9 cellular contexts compared by ENCODE assay signal in the genomic region with DNA sequence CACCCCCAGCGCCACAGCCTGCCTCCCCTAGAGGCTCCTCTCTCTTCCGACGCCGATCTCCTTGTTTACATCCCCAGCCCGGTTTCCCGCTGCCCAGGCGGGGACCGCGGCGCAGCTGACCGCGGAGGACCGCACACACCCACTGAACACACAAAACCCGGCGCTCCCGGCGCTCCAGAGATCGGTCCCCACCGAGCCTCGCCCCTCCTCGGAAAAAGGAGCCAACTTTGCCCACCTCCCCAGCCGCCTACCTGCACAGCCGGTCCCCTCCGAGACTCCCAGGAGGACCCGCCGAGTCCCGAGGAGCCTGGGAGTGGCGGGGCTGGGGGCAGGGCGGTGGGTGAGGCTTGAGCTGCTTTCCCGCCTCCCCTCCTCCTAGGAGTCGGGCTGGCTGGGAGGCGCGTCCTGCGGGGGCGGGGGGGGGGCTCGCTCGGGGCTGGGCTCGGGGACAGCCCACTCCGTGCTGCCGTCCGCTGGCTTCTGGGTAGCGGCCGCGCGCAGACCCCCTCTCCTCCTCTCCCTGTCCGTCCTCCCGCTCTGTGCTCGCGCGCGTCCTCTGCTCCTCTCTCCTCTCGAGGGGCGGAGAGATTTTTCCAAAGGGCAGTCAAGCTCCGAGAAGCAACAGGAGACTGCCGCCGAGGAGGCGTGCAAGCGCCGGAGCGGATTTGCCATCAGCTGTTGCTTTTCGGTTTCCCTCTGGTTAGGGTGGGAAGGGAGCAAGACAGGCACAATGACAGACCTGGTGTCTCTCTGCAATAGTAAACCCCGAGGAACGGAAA. TPM values are rescaled to one million over a fixed set of nuclear protein-coding genes. Genes with fewer than 3 reads are reported as not detected.
DNase-seq lines count a peak whose midpoint lies in the region; ATAC-seq and TF ChIP-seq lines count a peak whose summit lies in the region.
"Had no signal": no experiment of that assay in that cellular context is flagged by ENCODE, and none has a peak within 500 bp of the region (broad histone marks: within the 10 kb centered on the region; RNA-seq: fewer than 3 reads in every experiment).

A gene with protein sequence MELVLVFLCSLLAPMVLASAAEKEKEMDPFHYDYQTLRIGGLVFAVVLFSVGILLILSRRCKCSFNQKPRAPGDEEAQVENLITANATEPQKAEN (minus strand): TSS at position 318 of the 779 bp plus-strand sequence. CDS start 33,882 bp downstream, outside the sequence.

- CTCF ChIA-PET in HEK293 (lab: Yijun Ruan, JAX) = interaction anchor here (0.6 to 0.8 kb wide), 5 partner anchors 25 to 70 kb away, joined by 3 read pairs; no protein-coding TSS in a partner anchor

- H3K4me3 ChIP-seq in HEK293 (ENCODE audit: low read depth, low read length) (peak within 1 kb of the TSS; percentile 59), choroid plexus epithelial cell (ENCODE audit: low read depth, low read length) (peak within 1 kb of the TSS; percentile 39), lower leg skin (ENCODE audit: low read depth, poor library complexity, severe bottlenecking) (peak within 1 kb of the TSS; percentile 16), subcutaneous abdominal adipose tissue (ENCODE audit: low read depth in 1 of 5, low read length in 5 of 5) (peak within 1 kb of the TSS; percentile 20 to 78 (median 73))

- intact Hi-C loops in lower leg skin (cut with DNase I; ENCODE audit: low total_unique reads) = no loop called here

- POLR2A ChIA-PET in HEK293 (lab: Yijun Ruan, JAX) = interaction anchor here (0.6 to 2.3 kb wide), 5 partner anchors 15 to 70 kb away, joined by 3 to 12 read pairs (median 4); no protein-coding TSS in a partner anchor

- no peaks in the 10 kb centered on the region for H3K4me1 ChIP-seq in HEK293 (ENCODE audit: control insufficient read depth, insufficient read depth, low read length)
- peaks cover 0 to 48% (median 34%) of the 10 kb centered on the region in 5 donors for H3K4me1 ChIP-seq in subcutaneous abdominal adipose tissue (ENCODE audit: control insufficient read depth in 5 of 5, insufficient read depth in 5 of 5, low read length in 5 of 5)

- H3K27me3 ChIP-seq in subcutaneous abdominal adipose tissue (ENCODE audit: control insufficient read depth in 5 of 5, insufficient read depth in 4 of 5, low read length in 5 of 5) = peaks cover 22 to 47% (median 33%) of the 10 kb centered on the region in 5 donors

- TF ChIP-seq CTCF in HEK293 (tag by site-specific recombination; IDR thresholded peaks at IDR 0.05) (no peak), choroid plexus epithelial cell (conservative IDR thresholded peaks at IDR 0.05; ENCODE audit: low read depth, low read length) (no peak), lower leg skin (IDR thresholded peaks at IDR 0.05) (no peak)

- no peak within 1 kb of the TSS; the same call in 1 of the 2 replicates for H3K27ac ChIP-seq in HEK293 (ENCODE audit: extremely low read depth, low read depth, low read length)
- H3K27ac ChIP-seq in subcutaneous abdominal adipose tissue (ENCODE audit: low read depth, low read length) = peak within 1 kb of the TSS; percentile 41

- no peak for TF ChIP-seq POLR2A in lower leg skin (IDR thresholded peaks at IDR 0.05)

- no peaks in the 10 kb centered on the region for H3K9me3 ChIP-seq in HEK293 (ENCODE audit: control insufficient read depth, insufficient read depth, low read depth, low read length)
- H3K9me3 ChIP-seq in subcutaneous abdominal adipose tissue (ENCODE audit: control insufficient read depth in 5 of 5, low read length in 5 of 5) = no peaks in the 10 kb centered on the region

- H3K9ac ChIP-seq in subcutaneous abdominal adipose tissue (ENCODE audit: low read length in 5 of 5) = peak within 1 kb of the TSS in 3 of 5 donors; percentile 31 to 68 (median 52)

- DNase-seq in NCI-H748 treated with DMSO at 0.1 percent for 48 hours (lab: John Stamatoyannopoulos, UW) (peak; percentile 32), choroid plexus epithelial cell (ENCODE audit: low read depth) (peak; percentile 30), lower leg skin (ENCODE audit: low spot score in 2 of 2) (peak in 1 of 2 donors; percentile 84), HT-29 (ENCODE audit: low spot score) (no peak), NOMO-1 treated with DMSO at 0.1 percent for 48 hours (lab: John Stamatoyannopoulos, UW; ENCODE audit: unreplicated experiment) (no peak)

- 1% methylated on average over 44 to 50 of the region's 63 CpGs for WGBS in lower leg skin, 2 donors

- no peak for ATAC-seq in GM19324 (IDR thresholded peaks at IDR 0.05; ENCODE audit: low FRiP score, unreplicated experiment)

- H3K36me3 ChIP-seq in HEK293 (ENCODE audit: control insufficient read depth in 2 of 2, insufficient read depth in 1 of 2, low read length in 2 of 2) (no peaks in the 10 kb centered on the region), subcutaneous abdominal adipose tissue (ENCODE audit: control insufficient read depth in 5 of 5, insufficient read depth in 5 of 5, low read length in 5 of 5) (no peaks in the 10 kb centered on the region)

TF ChIP-seq in HEK293, 187 proteins besides CTCF, POLR2A, EP300 and RAD21 (continues in another document):
- no peak for TF ChIP-seq SETDB1 (IDR thresholded peaks at IDR 0.05; ENCODE audit: insufficient read length, low read length)
- TF ChIP-seq, protein P1, sequence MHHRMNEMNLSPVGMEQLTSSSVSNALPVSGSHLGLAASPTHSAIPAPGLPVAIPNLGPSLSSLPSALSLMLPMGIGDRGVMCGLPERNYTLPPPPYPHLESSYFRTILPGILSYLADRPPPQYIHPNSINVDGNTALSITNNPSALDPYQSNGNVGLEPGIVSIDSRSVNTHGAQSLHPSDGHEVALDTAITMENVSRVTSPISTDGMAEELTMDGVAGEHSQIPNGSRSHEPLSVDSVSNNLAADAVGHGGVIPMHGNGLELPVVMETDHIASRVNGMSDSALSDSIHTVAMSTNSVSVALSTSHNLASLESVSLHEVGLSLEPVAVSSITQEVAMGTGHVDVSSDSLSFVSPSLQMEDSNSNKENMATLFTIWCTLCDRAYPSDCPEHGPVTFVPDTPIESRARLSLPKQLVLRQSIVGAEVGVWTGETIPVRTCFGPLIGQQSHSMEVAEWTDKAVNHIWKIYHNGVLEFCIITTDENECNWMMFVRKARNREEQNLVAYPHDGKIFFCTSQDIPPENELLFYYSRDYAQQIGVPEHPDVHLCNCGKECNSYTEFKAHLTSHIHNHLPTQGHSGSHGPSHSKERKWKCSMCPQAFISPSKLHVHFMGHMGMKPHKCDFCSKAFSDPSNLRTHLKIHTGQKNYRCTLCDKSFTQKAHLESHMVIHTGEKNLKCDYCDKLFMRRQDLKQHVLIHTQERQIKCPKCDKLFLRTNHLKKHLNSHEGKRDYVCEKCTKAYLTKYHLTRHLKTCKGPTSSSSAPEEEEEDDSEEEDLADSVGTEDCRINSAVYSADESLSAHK (tag by site-specific recombination; IDR thresholded peaks at IDR 0.05) = no peak
- no peak for TF ChIP-seq ZNF426 (tag by site-specific recombination; IDR thresholded peaks at IDR 0.05)
- TF ChIP-seq ZNF560 (tag by site-specific recombination; IDR thresholded peaks at IDR 0.05; ENCODE audit: borderline replicate concordance) = no peak
- TF ChIP-seq ZNF654 (tag by site-specific recombination; IDR thresholded peaks at IDR 0.05; ENCODE audit: low read depth) = no peak
- TF ChIP-seq ZNF747 (tag by site-specific recombination; IDR thresholded peaks at IDR 0.05) = no peak
- TF ChIP-seq SCRT2 (tag by site-specific recombination; IDR thresholded peaks at IDR 0.05) = peak; percentile 99
- TF ChIP-seq GLI2 (tag by site-specific recombination; IDR thresholded peaks at IDR 0.05; ENCODE audit: borderline replicate concordance, low read depth) = no peak
- peak; percentile 53 for TF ChIP-seq SP3 (tag by site-specific recombination; IDR thresholded peaks at IDR 0.05)
- no peak for TF ChIP-seq ZFP37 (tag by site-specific recombination; IDR thresholded peaks at IDR 0.05)
- TF ChIP-seq ZNF2 (tag by site-specific recombination; IDR thresholded peaks at IDR 0.05) = no peak
- TF ChIP-seq, protein P2, sequence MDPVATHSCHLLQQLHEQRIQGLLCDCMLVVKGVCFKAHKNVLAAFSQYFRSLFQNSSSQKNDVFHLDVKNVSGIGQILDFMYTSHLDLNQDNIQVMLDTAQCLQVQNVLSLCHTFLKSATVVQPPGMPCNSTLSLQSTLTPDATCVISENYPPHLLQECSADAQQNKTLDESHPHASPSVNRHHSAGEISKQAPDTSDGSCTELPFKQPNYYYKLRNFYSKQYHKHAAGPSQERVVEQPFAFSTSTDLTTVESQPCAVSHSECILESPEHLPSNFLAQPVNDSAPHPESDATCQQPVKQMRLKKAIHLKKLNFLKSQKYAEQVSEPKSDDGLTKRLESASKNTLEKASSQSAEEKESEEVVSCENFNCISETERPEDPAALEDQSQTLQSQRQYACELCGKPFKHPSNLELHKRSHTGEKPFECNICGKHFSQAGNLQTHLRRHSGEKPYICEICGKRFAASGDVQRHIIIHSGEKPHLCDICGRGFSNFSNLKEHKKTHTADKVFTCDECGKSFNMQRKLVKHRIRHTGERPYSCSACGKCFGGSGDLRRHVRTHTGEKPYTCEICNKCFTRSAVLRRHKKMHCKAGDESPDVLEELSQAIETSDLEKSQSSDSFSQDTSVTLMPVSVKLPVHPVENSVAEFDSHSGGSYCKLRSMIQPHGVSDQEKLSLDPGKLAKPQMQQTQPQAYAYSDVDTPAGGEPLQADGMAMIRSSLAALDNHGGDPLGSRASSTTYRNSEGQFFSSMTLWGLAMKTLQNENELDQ (tag by site-specific recombination; IDR thresholded peaks at IDR 0.05; ENCODE audit: low read depth) = no peak
- TF ChIP-seq, protein P3, sequence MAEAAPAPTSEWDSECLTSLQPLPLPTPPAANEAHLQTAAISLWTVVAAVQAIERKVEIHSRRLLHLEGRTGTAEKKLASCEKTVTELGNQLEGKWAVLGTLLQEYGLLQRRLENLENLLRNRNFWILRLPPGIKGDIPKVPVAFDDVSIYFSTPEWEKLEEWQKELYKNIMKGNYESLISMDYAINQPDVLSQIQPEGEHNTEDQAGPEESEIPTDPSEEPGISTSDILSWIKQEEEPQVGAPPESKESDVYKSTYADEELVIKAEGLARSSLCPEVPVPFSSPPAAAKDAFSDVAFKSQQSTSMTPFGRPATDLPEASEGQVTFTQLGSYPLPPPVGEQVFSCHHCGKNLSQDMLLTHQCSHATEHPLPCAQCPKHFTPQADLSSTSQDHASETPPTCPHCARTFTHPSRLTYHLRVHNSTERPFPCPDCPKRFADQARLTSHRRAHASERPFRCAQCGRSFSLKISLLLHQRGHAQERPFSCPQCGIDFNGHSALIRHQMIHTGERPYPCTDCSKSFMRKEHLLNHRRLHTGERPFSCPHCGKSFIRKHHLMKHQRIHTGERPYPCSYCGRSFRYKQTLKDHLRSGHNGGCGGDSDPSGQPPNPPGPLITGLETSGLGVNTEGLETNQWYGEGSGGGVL (tag by site-specific recombination; IDR thresholded peaks at IDR 0.05) = peak; percentile 58

RNA-seq across cellular contexts. Expression of the gene that starts here (rescaled TPM):
- total RNA-seq in lower leg skin = 10 to 100 TPM in 3 of 4 donors, 1 to 10 TPM in 1; 7.0 to 27.0 (median 20.1) TPM
- not detected in 2 replicates for total RNA-seq in HT-29 (2014; rRNA removed; shearing (Covaris generic))
- total RNA-seq: NCI-H460 had no signal

Comparison
In these comparisons a context has a peak if more than half of its experiments do, and no peak if none do; other contexts are left out.
1. H3K4me3 ChIP-seq: peak in every context shown above with its lines; median percentile 73 in subcutaneous abdominal adipose tissue; 59 in HEK293; 39 in choroid plexus epithelial cell; 16 in lower leg skin.
2. DNase-seq: peak in NCI-H748 treated with DMSO at 0.1 percent for 48 hours (single experiment) and choroid plexus epithelial cell (single experiment); none in HT-29 (single experiment) and NOMO-1 treated with DMSO at 0.1 percent for 48 hours (single experiment).